8 cellular contexts compared by ENCODE assay signal in genomic region chr9:96419691-96419969, GRCh38. TPM values are rescaled to one million over a fixed set of nuclear protein-coding genes. Genes with fewer than 3 reads are reported as not detected.
DNase-seq lines count a peak whose midpoint lies in the region; ATAC-seq and TF ChIP-seq lines count a peak whose summit lies in the region.

No MANE protein-coding gene starts in this region.

- H3K9me3 Mint-ChIP-seq in activated CD8-positive, alpha-beta memory T cell treated with anti-CD3 and anti-CD28 coated beads, Interleukin-2, amount 10 ng/mL, durations not matched to agents 7 days and 5 days (ENCODE audit: low read depth): no peaks in the 10 kb centered on the region

- H3K4me1 ChIP-seq in adipocyte (ENCODE audit: control insufficient read depth, insufficient read depth, low read length): peaks cover 27% of the 10 kb centered on the region

- no peaks in the 10 kb centered on the region for H3K36me3 ChIP-seq in adipocyte (ENCODE audit: control insufficient read depth, insufficient read depth, low read length, severe bottlenecking)
- no peaks in the 10 kb centered on the region for H3K36me3 ChIP-seq in kidney epithelial cell (ENCODE audit: control insufficient read depth, insufficient read depth, low read length)

- no peaks in the 10 kb centered on the region for H3K27me3 ChIP-seq in adipocyte (replicated peaks; ENCODE audit: control insufficient read depth, insufficient read depth, low read length)
- H3K27me3 ChIP-seq in kidney epithelial cell (ENCODE audit: control insufficient read depth, insufficient read depth, low read length): no peaks in the 10 kb centered on the region

- no peaks in the 10 kb centered on the region for H3K9me3 ChIP-seq in adipocyte (ENCODE audit: control insufficient read depth, low read length)

- H3K4me3 Mint-ChIP-seq in activated CD8-positive, alpha-beta memory T cell treated with anti-CD3 and anti-CD28 coated beads, Interleukin-2, amount 10 ng/mL, durations not matched to agents 7 days and 5 days: peak overlapping the region; percentile 88

- no peak for DNase-seq in activated CD8-positive, alpha-beta memory T cell treated with anti-CD3 and anti-CD28 coated beads, Interleukin-2, amount 10 ng/mL, durations not matched to agents 7 days and 5 days
- DNase-seq in activated CD8-positive, alpha-beta memory T cell treated with anti-CD3 and anti-CD28 coated beads for 24 hours: no peak
- DNase-seq in adipocyte (ENCODE audit: low read depth) (peak; percentile 4), kidney epithelial cell (ENCODE audit: low read depth) (no peak), NCI-H748 treated with DMSO at 0.1 percent for 48 hours (lab: John Stamatoyannopoulos, UW) (no peak)

- H3K27ac Mint-ChIP-seq in activated CD8-positive, alpha-beta memory T cell treated with anti-CD3 and anti-CD28 coated beads, Interleukin-2, amount 10 ng/mL, durations not matched to agents 7 days and 5 days: peak overlapping the region; percentile 97

- H3K9ac ChIP-seq in adipocyte (ENCODE audit: low read length): peak overlapping the region; percentile 95

- ATAC-seq in activated CD8-positive, alpha-beta memory T cell treated with anti-CD3 and anti-CD28 coated beads, Interleukin-2, amount 10 ng/mL, durations not matched to agents 7 days and 5 days: no peak
- ATAC-seq in GM18870 (IDR thresholded peaks at IDR 0.05; ENCODE audit: unreplicated experiment): no peak
- no peak for ATAC-seq in HG03175 (IDR thresholded peaks at IDR 0.05; ENCODE audit: unreplicated experiment)

- CTCF ChIA-PET in activated CD8-positive, alpha-beta memory T cell treated with anti-CD3 and anti-CD28 coated beads, Interleukin-2, amount 10 ng/mL, durations not matched to agents 7 days and 5 days (lab: Charles Lee): interaction anchor here (0.6 kb wide), 2 partner anchors 23 to 82 kb away, joined by 3 read pairs; no protein-coding TSS in a partner anchor

- H3K4me1 Mint-ChIP-seq in activated CD8-positive, alpha-beta memory T cell treated with anti-CD3 and anti-CD28 coated beads, Interleukin-2, amount 10 ng/mL, durations not matched to agents 7 days and 5 days: peaks cover 29% of the 10 kb centered on the region

- peak overlapping the region; percentile 91 for H3K4me3 ChIP-seq in adipocyte (ENCODE audit: low read length)
- peak overlapping the region; percentile 77 for H3K4me3 ChIP-seq in kidney epithelial cell (ENCODE audit: low read depth, low read length)

- H3K27ac ChIP-seq in temporal lobe (ENCODE audit: low read depth, low read length): peak overlapping the region; percentile 93

- TF ChIP-seq CTCF in kidney epithelial cell (IDR thresholded peaks at IDR 0.05; ENCODE audit: insufficient read depth, low read length, poor library complexity, severe bottlenecking): no peak

- peaks cover 12% of the 10 kb centered on the region for H3K36me3 Mint-ChIP-seq in activated CD8-positive, alpha-beta memory T cell treated with anti-CD3 and anti-CD28 coated beads, Interleukin-2, amount 10 ng/mL, durations not matched to agents 7 days and 5 days

- H3K27me3 Mint-ChIP-seq in activated CD8-positive, alpha-beta memory T cell treated with anti-CD3 and anti-CD28 coated beads, Interleukin-2, amount 10 ng/mL, durations not matched to agents 7 days and 5 days: no peaks in the 10 kb centered on the region

RNA-seq across cellular contexts. Expression of gene ZNF367, which starts 1.5 kb away (rescaled TPM):
- 10 to 100 TPM; 31.2 to 36.3 TPM for total RNA-seq in activated CD8-positive, alpha-beta memory T cell treated with anti-CD3 and anti-CD28 coated beads, Interleukin-2, amount 10 ng/mL, durations not matched to agents 7 days and 5 days
- total RNA-seq in kidney epithelial cell: 1.4 and 2.4 TPM in 2 replicates
- 2.7 TPM for total RNA-seq in temporal lobe

RNA-seq across cellular contexts. Expression of gene HABP4, which starts 30.3 kb away (rescaled TPM):
- 10 to 100 TPM in 1 of 2 experiments, 1 to 10 TPM in 1; 7.7 to 11.6 TPM for total RNA-seq in activated CD8-positive, alpha-beta memory T cell treated with anti-CD3 and anti-CD28 coated beads, Interleukin-2, amount 10 ng/mL, durations not matched to agents 7 days and 5 days
- total RNA-seq in kidney epithelial cell (21.8 and 26.7 TPM in 2 replicates), temporal lobe (13.0 TPM)

RNA-seq across cellular contexts. Expression of gene SLC35D2, which starts 36.1 kb away (rescaled TPM):
- total RNA-seq in activated CD8-positive, alpha-beta memory T cell treated with anti-CD3 and anti-CD28 coated beads, Interleukin-2, amount 10 ng/mL, durations not matched to agents 7 days and 5 days: 1 to 10 TPM; 5.3 to 6.7 TPM
- 49.5 and 50.4 TPM in 2 replicates for total RNA-seq in kidney epithelial cell
- total RNA-seq in temporal lobe: 1.5 TPM
